In genomic region chr16:58128181-58128631, GRCh38 we compare ENCODE assay signal across 8 cellular contexts. TPM values are rescaled to one million over a fixed set of nuclear protein-coding genes. Genes with fewer than 3 reads are reported as not detected.
DNase-seq lines count a peak whose midpoint lies in the region; ATAC-seq, FAIRE-seq and TF ChIP-seq lines count a peak whose summit lies in the region.

No MANE protein-coding gene starts in this region.

- H3K79me2 ChIP-seq in OCI-LY3 (ENCODE audit: low read length) (peaks cover 55% of the 10 kb centered on the region), endothelial cell of umbilical vein (ENCODE audit: control insufficient read depth, insufficient read depth, low read length) (peaks cover 47% of the 10 kb centered on the region), neural progenitor cell (ENCODE audit: low read depth) (peaks cover 57% of the 10 kb centered on the region)

- ATAC-seq in CD4-positive, alpha-beta T cell (ENCODE audit: poor library complexity): no peak
- ATAC-seq in GM18519 (IDR thresholded peaks at IDR 0.05; ENCODE audit: low FRiP score, unreplicated experiment) (no peak), GM21447 (IDR thresholded peaks at IDR 0.05; ENCODE audit: unreplicated experiment) (no peak), HG02884 (IDR thresholded peaks at IDR 0.05; ENCODE audit: unreplicated experiment) (no peak)

- BruUV-seq in endothelial cell of umbilical vein (replicated peaks; lab: Mats Ljungman, UMichigan): no TSS peak

- H3F3A ChIP-seq in neural progenitor cell (ENCODE audit: low read depth): peaks cover 25% of the 10 kb centered on the region

- H3K36me3 ChIP-seq in OCI-LY3 (replicated peaks; ENCODE audit: low read depth, low read length) (peaks cover 9% of the 10 kb centered on the region), endothelial cell of umbilical vein (ENCODE audit: control insufficient read depth in 2 of 2, extremely low read depth in 1 of 2, insufficient read depth in 2 of 2, low read length in 2 of 2) (no peaks in the 10 kb centered on the region), neural progenitor cell (no peaks in the 10 kb centered on the region)

- no peak for TF ChIP-seq CTCF in CD4-positive, alpha-beta T cell (IDR thresholded peaks at IDR 0.05)
- TF ChIP-seq CTCF in OCI-LY3 (IDR thresholded peaks at IDR 0.05; ENCODE audit: low read depth, low read length): no peak
- no peak for TF ChIP-seq CTCF in endothelial cell of umbilical vein (IDR thresholded peaks at IDR 0.05; ENCODE audit: extremely low read depth in 1 of 2, insufficient read depth in 1 of 2, low read depth in 1 of 2, low read length in 2 of 2)
- no peak for TF ChIP-seq CTCF in neural progenitor cell (IDR thresholded peaks at IDR 0.05)

- H3K27me3 ChIP-seq in CD4-positive, alpha-beta T cell (ENCODE audit: control insufficient read depth, insufficient read depth, low read length): no peaks in the 10 kb centered on the region
- H3K27me3 ChIP-seq in OCI-LY3 (ENCODE audit: low read depth, low read length): no peaks in the 10 kb centered on the region
- no peaks in the 10 kb centered on the region for H3K27me3 ChIP-seq in endothelial cell of umbilical vein (ENCODE audit: control insufficient read depth in 2 of 2, insufficient read depth in 2 of 2, low read length in 2 of 2)
- no peaks in the 10 kb centered on the region for H3K27me3 ChIP-seq in neural progenitor cell

- H3K4me3 ChIP-seq in OCI-LY3 (ENCODE audit: low read length) (peak overlapping the region; percentile 94), endothelial cell of umbilical vein (replicated peaks in 1 of 3; ENCODE audit: insufficient read depth in 1 of 3, low read depth in 1 of 3, low read length in 3 of 3) (peak overlapping the region; percentile 27 to 72 (median 72)), neural progenitor cell (peak overlapping the region; percentile 80)

- CTCF ChIA-PET in CD4-positive, alpha-beta T cell (lab: Charles Lee): interaction anchor here (1.2 to 5.4 kb wide), 3 partner anchors 9 to 32 kb away, joined by 3 to 21 read pairs (median 6); no protein-coding TSS in a partner anchor
- CTCF ChIA-PET in endothelial cell of umbilical vein (lab: Charles Lee): interaction anchor here (1.0 to 4.3 kb wide), 13 partner anchors 12 to 229 kb away, joined by 3 to 48 read pairs (median 5); partner anchors contain the start of genes MMP15, USB1 and ZNF319

- peaks cover 2% of the 10 kb centered on the region for H3K9me3 Mint-ChIP-seq in CD4-positive, alpha-beta T cell
- H3K9me3 Mint-ChIP-seq in neural progenitor cell: peaks cover 6% of the 10 kb centered on the region

- H3K9me3 ChIP-seq in CD4-positive, alpha-beta T cell (ENCODE audit: control insufficient read depth, low read length): no peaks in the 10 kb centered on the region
- H3K9me3 ChIP-seq in OCI-LY3 (ENCODE audit: insufficient read depth, low read length) (no peaks in the 10 kb centered on the region), endothelial cell of umbilical vein (replicated peaks; ENCODE audit: control insufficient read depth, insufficient read depth, low read length) (no peaks in the 10 kb centered on the region), neural progenitor cell (ENCODE audit: low read depth) (no peaks in the 10 kb centered on the region)

- H3K4me3 Mint-ChIP-seq in CD4-positive, alpha-beta T cell: peak overlapping the region; percentile 91
- peak overlapping the region; percentile 94 for H3K4me3 Mint-ChIP-seq in neural progenitor cell

- H3K36me3 Mint-ChIP-seq in CD4-positive, alpha-beta T cell (ENCODE audit: low read depth): peaks cover 27% of the 10 kb centered on the region
- peaks cover 7% of the 10 kb centered on the region for H3K36me3 Mint-ChIP-seq in neural progenitor cell

- peaks cover 56% of the 10 kb centered on the region for H3K4me1 Mint-ChIP-seq in CD4-positive, alpha-beta T cell (ENCODE audit: low read depth)
- H3K4me1 Mint-ChIP-seq in neural progenitor cell: peaks cover 43% of the 10 kb centered on the region

- no peak for TF ChIP-seq POLR2A in endothelial cell of umbilical vein (IDR thresholded peaks at IDR 0.05; ENCODE audit: low read depth, low read length)

- no peaks in the 10 kb centered on the region for H3K27me3 Mint-ChIP-seq in CD4-positive, alpha-beta T cell
- no peaks in the 10 kb centered on the region for H3K27me3 Mint-ChIP-seq in neural progenitor cell (ENCODE audit: insufficient read depth, low read depth)

- H3K4me2 ChIP-seq in OCI-LY3 (ENCODE audit: low read length) (peak overlapping the region; percentile 97), endothelial cell of umbilical vein (ENCODE audit: insufficient read depth, low read length) (peak overlapping the region; percentile 84), neural progenitor cell (peak overlapping the region; percentile 98)

- peak overlapping the region; percentile 48 for H3K27ac ChIP-seq in CD4-positive, alpha-beta T cell (ENCODE audit: low read depth, low read length)
- no peak overlapping the region for H3K27ac ChIP-seq in OCI-LY3 (ENCODE audit: low read length)
- no peak overlapping the region for H3K27ac ChIP-seq in endothelial cell of umbilical vein (ENCODE audit: insufficient read depth, low read depth, low read length)
- H3K27ac ChIP-seq in neural progenitor cell: no peak overlapping the region

- DNase-seq in CD4-positive, alpha-beta T cell: no peak
- DNase-seq in endothelial cell of umbilical vein (ENCODE audit: low read depth, low spot score) (no peak), neural progenitor cell (ENCODE audit: low spot score) (peak; percentile 17), NCI-H2107 (lab: John Stamatoyannopoulos, UW) (no peak)

- H3K4me1 ChIP-seq in OCI-LY3 (ENCODE audit: low read length) (peaks cover 32% of the 10 kb centered on the region), endothelial cell of umbilical vein (ENCODE audit: control insufficient read depth, extremely low read depth, insufficient read depth, low read length) (peaks cover 30% of the 10 kb centered on the region), neural progenitor cell (peaks cover 19% of the 10 kb centered on the region)

- H3K27ac Mint-ChIP-seq in CD4-positive, alpha-beta T cell: peak overlapping the region; percentile 88
- peak overlapping the region; percentile 81 for H3K27ac Mint-ChIP-seq in neural progenitor cell

- POLR2A ChIA-PET in CD4-positive, alpha-beta T cell (lab: Charles Lee): interaction anchor here (2.0 kb wide), 1 partner anchor 393 kb away, joined by 18 read pairs; the partner anchor contains the start of gene KATNB1
- POLR2A ChIA-PET in endothelial cell of umbilical vein (lab: Charles Lee): no interaction called here

- intact Hi-C loops in CD4-positive, alpha-beta T cell (cut with DNase I, micrococcal nuclease): loop anchor here (2.0 to 10.0 kb wide), 10 partner anchors 69 to 941 kb away; partner anchors contain the start of genes CSNK2A2 (in 2 of the 2), KATNB1 (in 2 of the 2), PSME3IP1 (in 1 of the 2) and RSPRY1 (in 1 of the 2)
- intact Hi-C loops in endothelial cell of umbilical vein (cut with micrococcal nuclease): loop anchor here (2.0 to 10.0 kb wide), 4 partner anchors 31 to 393 kb away; partner anchors contain the start of gene KATNB1

- FAIRE-seq in endothelial cell of umbilical vein (lab: Jason Lieb, UNC): peak; percentile 74

- no peak overlapping the region for H2AFZ ChIP-seq in OCI-LY3 (ENCODE audit: low read depth, low read length)
- no peak overlapping the region for H2AFZ ChIP-seq in endothelial cell of umbilical vein (ENCODE audit: low read depth, low read length)
- no peak overlapping the region for H2AFZ ChIP-seq in neural progenitor cell (replicated peaks)

- dilution Hi-C loops in endothelial cell of umbilical vein (cut with MboI; ENCODE audit: extremely low pct_ligation_motif_present, low sequenced_read_pairs): no loop called here

- H3K9ac ChIP-seq in OCI-LY3 (ENCODE audit: low read length): peak overlapping the region; percentile 91
- H3K9ac ChIP-seq in endothelial cell of umbilical vein (replicated peaks; ENCODE audit: extremely low read depth, insufficient read depth, low read length): peak overlapping the region; percentile 25
- peak overlapping the region; percentile 60 for H3K9ac ChIP-seq in neural progenitor cell

- H3K9me1 ChIP-seq in endothelial cell of umbilical vein (replicated peaks; ENCODE audit: control insufficient read depth, extremely low read depth, insufficient read depth, low read length): no peaks in the 10 kb centered on the region

- H4K20me1 ChIP-seq in OCI-LY3 (ENCODE audit: insufficient read depth, low read length) (peaks cover 48% of the 10 kb centered on the region), endothelial cell of umbilical vein (replicated peaks; ENCODE audit: control insufficient read depth, extremely low read depth, insufficient read depth, low read length) (peaks cover 3% of the 10 kb centered on the region), neural progenitor cell (ENCODE audit: low read depth) (peaks cover 58% of the 10 kb centered on the region)

TF ChIP-seq in endothelial cell of umbilical vein, 7 proteins besides CTCF, POLR2A, EP300 and RAD21:
- TF ChIP-seq FOS (IDR thresholded peaks at IDR 0.05; ENCODE audit: borderline replicate concordance, insufficient read depth, low read length): no peak

RNA-seq across cellular contexts. Expression of gene CFAP20, which starts 1.0 kb away (rescaled TPM):
- 100 to 1,000 TPM; 250 to 261 TPM for total RNA-seq in CD4-positive, alpha-beta T cell
- total RNA-seq in endothelial cell of umbilical vein (44.7 and 46.8 TPM in 2 replicates), neural progenitor cell (ENCODE audit: low replicate concordance) (93.6 and 93.8 TPM in 2 replicates)
- 65.5 and 70.9 TPM in 2 replicates for polyA plus RNA-seq in endothelial cell of umbilical vein
- 68.3 and 74.2 TPM in 2 replicates for polyA plus RNA-seq in endothelial cell of umbilical vein (2011; cell fraction: cytosol; rRNA removed)
- 59.4 and 64.4 TPM in 2 replicates for polyA plus RNA-seq in endothelial cell of umbilical vein (2011; cell fraction: nucleus; rRNA removed)
- 50.3 and 52.0 TPM in 2 replicates for polyA plus RNA-seq in endothelial cell of umbilical vein (2012)
- polyA minus RNA-seq in endothelial cell of umbilical vein: 36.9 and 48.1 TPM in 2 replicates
- 40.9 TPM for polyA minus RNA-seq in endothelial cell of umbilical vein (2011; cell fraction: cytosol; rRNA and poly(A)+ RNA removed)
- 25.1 and 28.5 TPM in 2 replicates for polyA minus RNA-seq in endothelial cell of umbilical vein (2011; cell fraction: nucleus; rRNA and poly(A)+ RNA removed)

Comparison
In these comparisons a context has a peak if more than half of its experiments do, and no peak if none do; other contexts are left out.
1. H3K9ac ChIP-seq: peak in every context shown above with its lines; median percentile 91 in OCI-LY3; 60 in neural progenitor cell; 25 in endothelial cell of umbilical vein.